12 cellular contexts compared by ENCODE assay signal in genomic region chr7:28787116-28787515, GRCh38.
"Had no signal": no experiment of that assay in that cellular context is flagged by ENCODE, and none has a peak within 500 bp of the region (broad histone marks: within the 10 kb centered on the region; RNA-seq: fewer than 3 reads in every experiment).

No MANE protein-coding gene starts in this region.

- H3K4me3 ChIP-seq: dorsolateral prefrontal cortex, thyroid gland had no signal

- ATAC-seq: activated T-cell treated with anti-CD3 and anti-CD28 coated beads, Interleukin-2, amount 50 U/mL, for 4 hours; esophagus mucosa had no signal

- H2AFZ ChIP-seq: parathyroid adenoma had no signal

- H3K4me1 ChIP-seq: parathyroid adenoma, thyroid gland had no signal

- H3K27me3 ChIP-seq: brain microvascular endothelial cell, dorsolateral prefrontal cortex, thyroid gland had no signal

- H3K27ac ChIP-seq: brain microvascular endothelial cell, parathyroid adenoma, thyroid gland had no signal

- H3K9me3 ChIP-seq: thyroid gland had no signal

- H3K79me2 ChIP-seq: parathyroid adenoma had no signal

- H3K9ac ChIP-seq: parathyroid adenoma had no signal

- H3K36me3 ChIP-seq: brain microvascular endothelial cell, thyroid gland had no signal

- DNase-seq: activated CD4-positive, alpha-beta memory T cell treated with anti-CD3 and anti-CD28 coated beads for 36 hours; activated CD4-positive, alpha-beta T cell treated with anti-CD3 and anti-CD28 coated beads for 1 hour; activated gamma-delta T cell; activated T-cell treated with anti-CD3 and anti-CD28 coated beads, Interleukin-2, amount 50 U/mL, for 4 hours; amygdala; brain microvascular endothelial cell; dorsolateral prefrontal cortex; stimulated activated CD4-positive, alpha-beta T cell treated with anti-CD3 and anti-CD28 coated beads, Interleukin-15, amount 100 ng/mL, for 24 hours; stimulated activated CD4-positive, alpha-beta T cell treated with anti-CD3 and anti-CD28 coated beads, Interleukin-4, amount 100 ng/mL, for 4 hours; thyroid gland had no signal
